In genomic region chr1:119674110-119674509, GRCh38 we compare ENCODE assay signal across 13 cellular contexts. TPM values are rescaled to one million over a fixed set of nuclear protein-coding genes. Genes with fewer than 3 reads are reported as not detected.
DNase-seq lines count a peak whose midpoint lies in the region; ATAC-seq and TF ChIP-seq lines count a peak whose summit lies in the region.
"Had no signal": no experiment of that assay in that cellular context is flagged by ENCODE, and none has a peak within 500 bp of the region (broad histone marks: within the 10 kb centered on the region; RNA-seq: fewer than 3 reads in every experiment).

No MANE protein-coding gene starts in this region.

- DNase-seq in AG20443 (ENCODE audit: low spot score) (peak; percentile 53), NCI-H526 (lab: John Stamatoyannopoulos, UW) (peak; percentile 64 to 76), dermis blood vessel endothelial cell (peak; percentile 72), mesendoderm (peak; percentile 76), esophagus squamous epithelium (lab: John Stamatoyannopoulos, UW) (no peak), HuH-7.5 (ENCODE audit: low spot score) (no peak)
- DNase-seq: activated B cell treated with CpG ODN at 0.5 μM for 24 hours, activated gamma-delta T cell, GF-D8 had no signal

- H2BK5ac ChIP-seq in mesendoderm (ENCODE audit: low read length): peak overlapping the region; percentile 46

- peak overlapping the region; percentile 93 for H2BK120ac ChIP-seq in mesendoderm (ENCODE audit: low read depth, low read length)

- H3K36me3 ChIP-seq in mesendoderm (ENCODE audit: control insufficient read depth, insufficient read depth, low read length) (no peaks in the 10 kb centered on the region), esophagus squamous epithelium (no peaks in the 10 kb centered on the region)
- H3K36me3 ChIP-seq: thyroid gland had no signal

- H3K9me3 ChIP-seq in esophagus squamous epithelium: no peaks in the 10 kb centered on the region
- H3K9me3 ChIP-seq: thyroid gland had no signal

- H3K79me1 ChIP-seq in mesendoderm (ENCODE audit: low read length): no peaks in the 10 kb centered on the region

- no peak overlapping the region for H3K23ac ChIP-seq in mesendoderm (ENCODE audit: low read length)

- no peak overlapping the region for H4K8ac ChIP-seq in mesendoderm (ENCODE audit: low read depth, low read length)

- H3K27ac ChIP-seq in mesendoderm (ENCODE audit: low read depth, low read length) (peak overlapping the region; percentile 60), esophagus squamous epithelium (no peak overlapping the region)

- peak overlapping the region; percentile 80 for H3K18ac ChIP-seq in mesendoderm (ENCODE audit: low read length)

- H3K4me1 ChIP-seq in mesendoderm (ENCODE audit: control insufficient read depth, low read depth, low read length) (peaks cover 11% of the 10 kb centered on the region), esophagus squamous epithelium (peaks cover 5 to 24% (median 8%) of the 10 kb centered on the region in 3 donors)

- peak overlapping the region; percentile 21 for H4K5ac ChIP-seq in mesendoderm (ENCODE audit: low read length)

- H3K4me3 ChIP-seq in mesendoderm (ENCODE audit: low read length) (no peak overlapping the region), esophagus squamous epithelium (no peak overlapping the region)
- H3K4me3 ChIP-seq: thyroid gland had no signal

- H3K9ac ChIP-seq in mesendoderm (ENCODE audit: low read length): no peak overlapping the region

- TF ChIP-seq POLR2A in esophagus squamous epithelium (IDR thresholded peaks at IDR 0.05): no peak

- no peak overlapping the region for H2AK5ac ChIP-seq in mesendoderm (ENCODE audit: low read length)

- no peaks in the 10 kb centered on the region for H3K79me2 ChIP-seq in mesendoderm (ENCODE audit: control insufficient read depth, insufficient read depth, low read length)

- no CpG with 5 or more reads among the region's 4 CpGs for WGBS in mesendoderm (ENCODE audit: extremely low coverage, insufficient coverage, low lambda C conversion rate)
- WGBS in esophagus squamous epithelium, 2 donors: 55 to 62% methylated on average over 4 of the region's 4 CpGs

- H3K27me3 ChIP-seq in mesendoderm (ENCODE audit: insufficient read depth, low read length, poor library complexity) (no peaks in the 10 kb centered on the region), esophagus squamous epithelium (no peaks in the 10 kb centered on the region)
- H3K27me3 ChIP-seq: thyroid gland had no signal

- ATAC-seq in GM18519 (IDR thresholded peaks at IDR 0.05; ENCODE audit: low FRiP score, unreplicated experiment) (no peak), GM21576 (IDR thresholded peaks at IDR 0.05; ENCODE audit: unreplicated experiment) (no peak)

- no peak overlapping the region for H3K4me2 ChIP-seq in mesendoderm (ENCODE audit: low read length)

- H2BK15ac ChIP-seq in mesendoderm (replicated peaks; ENCODE audit: low read depth): peak overlapping the region; percentile 64

- no peak for TF ChIP-seq CTCF in esophagus squamous epithelium (IDR thresholded peaks at IDR 0.05)

- peak overlapping the region; percentile 36 for H3K4ac ChIP-seq in mesendoderm (ENCODE audit: low read depth, low read length)

- peak overlapping the region; percentile 37 for H3K56ac ChIP-seq in mesendoderm (ENCODE audit: low read length)

- intact Hi-C loops in esophagus squamous epithelium (cut with DNase I): loop anchor here (5.0 kb wide), 1 partner anchor 62 kb away; no protein-coding TSS in a partner anchor

RNA-seq across cellular contexts. Expression of gene ZNF697, which starts 26.0 kb away (rescaled TPM):
- 21.1 and 23.1 TPM in 2 replicates for total RNA-seq in dermis blood vessel endothelial cell
- 18.1 TPM for polyA plus RNA-seq in mesendoderm (2013, experiment 1 of 2)
- polyA plus RNA-seq in mesendoderm (2013, experiment 2 of 2): 18.1 TPM
- total RNA-seq in esophagus squamous epithelium: 1 to 10 TPM in 2 of 4 donors, under 1 TPM in 2; 0.34 to 3.3 (median 1.4) TPM
- polyA plus RNA-seq: immature natural killer cell had no signal

RNA-seq across cellular contexts. Expression of gene PHGDH, which starts 37.6 kb away (rescaled TPM):
- total RNA-seq in dermis blood vessel endothelial cell: 1.4 and 6.8 TPM in 2 replicates
- 198 TPM for polyA plus RNA-seq in mesendoderm (2013, experiment 1 of 2)
- polyA plus RNA-seq in mesendoderm (2013, experiment 2 of 2): 198 TPM
- 10 to 100 TPM; 34.5 to 89.7 (median 43.2) TPM for total RNA-seq in esophagus squamous epithelium

Comparison
In these comparisons a context has a peak if more than half of its experiments do, and no peak if none do; other contexts are left out.
1. DNase-seq: peak in AG20443 (single experiment), NCI-H526 (2 of 2), dermis blood vessel endothelial cell (single experiment) and mesendoderm (single experiment); none in esophagus squamous epithelium (single experiment) and HuH-7.5 (single experiment).